27 cellular contexts compared by ENCODE assay signal in genomic region chr12:27133022-27133590, GRCh38. TPM values are rescaled to one million over a fixed set of nuclear protein-coding genes. Genes with fewer than 3 reads are reported as not detected.
DNase-seq lines count a peak whose midpoint lies in the region; ATAC-seq, FAIRE-seq and TF ChIP-seq lines count a peak whose summit lies in the region.
"Had no signal": no experiment of that assay in that cellular context is flagged by ENCODE, and none has a peak within 500 bp of the region (broad histone marks: within the 10 kb centered on the region; RNA-seq: fewer than 3 reads in every experiment).

No MANE protein-coding gene starts in this region.

- ATAC-seq in GM21447 (IDR thresholded peaks at IDR 0.05; ENCODE audit: unreplicated experiment) (peak; percentile 80), HG02870 (IDR thresholded peaks at IDR 0.05; ENCODE audit: unreplicated experiment) (peak; percentile 90)
- ATAC-seq: T-helper 17 cell had no signal

- no peak for FAIRE-seq in GM12892 (lab: Jason Lieb, UNC)
- FAIRE-seq: A204.1, urothelium cell line had no signal

- H3K4me3 ChIP-seq in prostate gland, result no peak overlapping the region
- H3K4me3 ChIP-seq: breast epithelium, coronary artery, PC-9, suprapubic skin had no signal

- no peak overlapping the region for H3K27ac ChIP-seq in prostate gland
- H3K27ac ChIP-seq: breast epithelium, coronary artery, PC-9, suprapubic skin, VCaP had no signal

- in situ Hi-C loops in GM13976 (cut with MboI; ENCODE audit: low sequenced_read_pairs, unreplicated experiment) (no loop called here), ACHN (cut with HindIII; ENCODE audit: low pct_ligation_motif_present, low pct_unique_long_range_greater_than_20kb, low sequenced_read_pairs) (no loop called here)

- H3K27me3 ChIP-seq in prostate gland (replicated peaks; ENCODE audit: insufficient read depth), result no peaks in the 10 kb centered on the region
- H3K27me3 ChIP-seq: BE2C, breast epithelium, suprapubic skin had no signal

- DNase-seq in GM13976 (ENCODE audit: low spot score) (peak; percentile 15), NCI-H82 treated with DMSO at 0.1 percent for 48 hours (lab: John Stamatoyannopoulos, UW; ENCODE audit: unreplicated experiment) (peak; percentile 98), prostate gland (ENCODE audit: low spot score) (no peak), GM12892 (ENCODE audit: insufficient read length) (no peak), ACHN (no peak), NCI-H345 (lab: John Stamatoyannopoulos, UW) (no peak)
- DNase-seq: activated T-cell treated with anti-CD3 and anti-CD28 coated beads for 4 hours, BE2C, DMS79 treated with DMSO at 0.1 percent for 48 hours, GOT3, NCI-H146, NCI-H748 treated with DMSO at 0.1 percent for 48 hours, nucleus accumbens, PC-9, SIG-M5, T-helper 17 cell had no signal

- no peaks in the 10 kb centered on the region for H3K4me1 ChIP-seq in prostate gland (replicated peaks)
- H3K4me1 ChIP-seq: BE2C, breast epithelium, suprapubic skin had no signal

- intact Hi-C loops in prostate gland (cut with DNase I), result no loop called here

- TF ChIP-seq CTCF in GM13976 (IDR thresholded peaks at IDR 0.05; ENCODE audit: borderline replicate concordance, control extremely low read depth, extremely low read depth, insufficient read depth, missing control alignments), result no peak
- TF ChIP-seq CTCF in prostate gland (IDR thresholded peaks at IDR 0.05), result no peak

- no peaks in the 10 kb centered on the region for H3K9me3 ChIP-seq in prostate gland
- H3K9me3 ChIP-seq: BE2C, breast epithelium, suprapubic skin had no signal

- no peaks in the 10 kb centered on the region for H3K36me3 ChIP-seq in prostate gland
- H3K36me3 ChIP-seq: BE2C, breast epithelium, suprapubic skin had no signal

- 65% methylated on average over 1 of the region's 1 CpG for WGBS in prostate gland

- TF ChIP-seq POLR2A in prostate gland (IDR thresholded peaks at IDR 0.05), result no peak
- no peak for TF ChIP-seq POLR2A in GM12892 (IDR thresholded peaks at IDR 0.05; ENCODE audit: low read depth, low read length)

RNA-seq across cellular contexts. Expression of gene C12orf71, which starts 50.7 kb away (rescaled TPM):
- not detected for total RNA-seq in prostate gland
- polyA plus RNA-seq in GM12892 (2012; ENCODE audit: missing spikeins), result 0.49 TPM
- total RNA-seq: breast epithelium, fibroblast of lung, glomerular endothelial cell, PC-9, suprapubic skin, T-helper 17 cell had no signal
- polyA plus RNA-seq: fibroblast of lung, IgD-negative memory B cell had no signal

Comparison
In these comparisons a context has a peak if more than half of its experiments do, and no peak if none do; other contexts are left out.
1. DNase-seq: peak in GM13976 (single experiment) and NCI-H82 treated with DMSO at 0.1 percent for 48 hours (single experiment); none in prostate gland (single experiment), GM12892 (single experiment), ACHN (single experiment) and NCI-H345 (single experiment).